In genomic region chr4:10303291-10303690, GRCh38 we compare ENCODE assay signal across 34 cellular contexts.
"Had no signal": no experiment of that assay in that cellular context is flagged by ENCODE, and none has a peak within 500 bp of the region (broad histone marks: within the 10 kb centered on the region; RNA-seq: fewer than 3 reads in every experiment).

No MANE protein-coding gene starts in this region.

- H3K4me3 ChIP-seq: coronary artery, dorsolateral prefrontal cortex had no signal

- H3K27ac Mint-ChIP-seq: activated CD4-positive, alpha-beta memory T cell treated with anti-CD3 and anti-CD28 coated beads, Interleukin-2, amount 10 ng/mL, durations not matched to agents 7 days and 5 days; activated CD4-positive, alpha-beta T cell treated with anti-CD3 and anti-CD28 coated beads, Interleukin-2, amount 10 ng/mL, durations not matched to agents 7 days and 5 days; activated naive CD8-positive, alpha-beta T cell; activated T-cell treated with anti-CD3 and anti-CD28 coated beads, Interleukin-2, amount 50 U/mL, for 24 hours; activated T-helper 17 cell treated with anti-CD3 and anti-CD28 coated beads, Interleukin-2, amount 50 U/mL, for 72 hours; dendritic cell treated with granulocyte-macrophage colony-stimulating factor and Interleukin-4, amounts not matched to agents 40 ng/mL and 50 ng/mL, for 4 days; endodermal cell; T-helper 17 cell; T-helper 2 cell treated with Interferon-gamma antibody and Interleukin-4, amounts not matched to agents 5 μg/mL and 100 μg/mL, for 36 hours had no signal

- H3K36me3 ChIP-seq: brain microvascular endothelial cell had no signal

- ATAC-seq: activated T-helper 17 cell treated with anti-CD3 and anti-CD28 coated beads, Interleukin-2, amount 50 U/mL, for 72 hours; esophagus mucosa; T-helper 17 cell had no signal

- H3K4me3 Mint-ChIP-seq: activated CD4-positive, alpha-beta memory T cell treated with anti-CD3 and anti-CD28 coated beads, Interleukin-2, amount 10 ng/mL, durations not matched to agents 7 days and 5 days; activated CD4-positive, alpha-beta T cell treated with anti-CD3 and anti-CD28 coated beads, Interleukin-2, amount 10 ng/mL, durations not matched to agents 7 days and 5 days; activated naive CD8-positive, alpha-beta T cell; activated T-cell treated with anti-CD3 and anti-CD28 coated beads, Interleukin-2, amount 50 U/mL, for 24 hours; activated T-helper 17 cell treated with anti-CD3 and anti-CD28 coated beads, Interleukin-2, amount 50 U/mL, for 72 hours; central memory CD8-positive, alpha-beta T cell; dendritic cell treated with granulocyte-macrophage colony-stimulating factor and Interleukin-4, amounts not matched to agents 40 ng/mL and 50 ng/mL, for 4 days; endodermal cell; T-helper 17 cell; T-helper 2 cell treated with Interferon-gamma antibody and Interleukin-4, amounts not matched to agents 5 μg/mL and 100 μg/mL, for 36 hours had no signal

- H3K27me3 Mint-ChIP-seq: activated T-cell treated with anti-CD3 and anti-CD28 coated beads, Interleukin-2, amount 50 U/mL, for 24 hours; activated T-helper 17 cell treated with anti-CD3 and anti-CD28 coated beads, Interleukin-2, amount 50 U/mL, for 72 hours; dendritic cell treated with granulocyte-macrophage colony-stimulating factor and Interleukin-4, amounts not matched to agents 40 ng/mL and 50 ng/mL, for 4 days had no signal

- DNase-seq: activated CD4-positive, alpha-beta memory T cell treated with anti-CD3 and anti-CD28 coated beads, Interleukin-2, amount 10 ng/mL, durations not matched to agents 7 days and 5 days; activated CD4-positive, alpha-beta T cell treated with anti-CD3 and anti-CD28 coated beads for 1 hour; activated CD4-positive, alpha-beta T cell treated with anti-CD3 and anti-CD28 coated beads for 4 hours; activated CD4-positive, alpha-beta T cell treated with anti-CD3 and anti-CD28 coated beads, Interleukin-2, amount 10 ng/mL, durations not matched to agents 7 days and 5 days; activated CD4-positive, alpha-beta T cell treated with anti-CD3 and anti-CD28 coated beads, Interleukin-2, amount 50 U/mL, for 4 hours; activated CD4-positive, CD25-positive, alpha-beta regulatory T cell; activated CD8-positive, alpha-beta memory T cell treated with anti-CD3 and anti-CD28 coated beads, Interleukin-2, amount 50 U/mL, for 48 hours; activated effector memory CD4-positive, alpha-beta T cell treated with Interleukin-2 at 50 U/mL for 16 hours; activated gamma-delta T cell treated with Interleukin-2 at 50 U/mL for 16 hours; activated naive CD4-positive, alpha-beta T cell treated with anti-CD3 and anti-CD28 coated beads, Interleukin-2, amount 50 U/mL, for 16 hours; activated naive CD4-positive, alpha-beta T cell treated with Interleukin-2 at 50 U/mL for 16 hours; activated T-cell treated with anti-CD3 and anti-CD28 coated beads for 4 hours; activated T-cell treated with anti-CD3 and anti-CD28 coated beads, Interleukin-2, amount 50 U/mL, for 24 hours; amniotic stem cell; anterior cingulate cortex; brain microvascular endothelial cell; dorsolateral prefrontal cortex; effector memory CD4-positive, alpha-beta T cell; endodermal cell; foreskin fibroblast; head of caudate nucleus; T-helper 1 cell; T-helper 17 cell; T1000 had no signal

- H3K27ac ChIP-seq: brain microvascular endothelial cell, coronary artery, dorsolateral prefrontal cortex had no signal

- FAIRE-seq: astrocyte, bronchial epithelial cell, frontal cortex had no signal

- H3K36me3 Mint-ChIP-seq: activated naive CD8-positive, alpha-beta T cell had no signal

- H3K27me3 ChIP-seq: brain microvascular endothelial cell had no signal

- H3K4me1 Mint-ChIP-seq: activated CD4-positive, alpha-beta memory T cell treated with anti-CD3 and anti-CD28 coated beads, Interleukin-2, amount 10 ng/mL, durations not matched to agents 7 days and 5 days; activated CD4-positive, alpha-beta T cell treated with anti-CD3 and anti-CD28 coated beads, Interleukin-2, amount 10 ng/mL, durations not matched to agents 7 days and 5 days; activated T-helper 17 cell treated with anti-CD3 and anti-CD28 coated beads, Interleukin-2, amount 50 U/mL, for 72 hours; central memory CD8-positive, alpha-beta T cell had no signal

- H3K9me3 Mint-ChIP-seq: activated CD4-positive, alpha-beta memory T cell treated with anti-CD3 and anti-CD28 coated beads, Interleukin-2, amount 10 ng/mL, durations not matched to agents 7 days and 5 days; activated CD4-positive, alpha-beta T cell treated with anti-CD3 and anti-CD28 coated beads, Interleukin-2, amount 10 ng/mL, durations not matched to agents 7 days and 5 days; activated T-cell treated with anti-CD3 and anti-CD28 coated beads, Interleukin-2, amount 50 U/mL, for 24 hours; activated T-helper 17 cell treated with anti-CD3 and anti-CD28 coated beads, Interleukin-2, amount 50 U/mL, for 72 hours; central memory CD8-positive, alpha-beta T cell; dendritic cell treated with granulocyte-macrophage colony-stimulating factor and Interleukin-4, amounts not matched to agents 40 ng/mL and 50 ng/mL, for 4 days; endodermal cell; T-helper 2 cell treated with Interferon-gamma antibody and Interleukin-4, amounts not matched to agents 5 μg/mL and 100 μg/mL, for 36 hours had no signal
